ENCODE assay signal across 1 cellular context in genomic region chr2:74178211-74179062, GRCh38.
TF ChIP-seq lines count a peak whose summit lies in the region.

MOB1A (minus strand) TSS chr2:74178879; CDS start chr2:74178674, 205 bp downstream.

TF ChIP-seq in A549, 52 proteins besides CTCF, POLR2A, EP300 and RAD21 (continued from another document):
- TF ChIP-seq JUN (IDR thresholded peaks at IDR 0.05) (peak; percentile 92 to 94), BCL3 (IDR thresholded peaks at IDR 0.05) (peak; percentile 94), E2F6 (IDR thresholded peaks at IDR 0.05; ENCODE audit: borderline replicate concordance, low read depth) (peak; percentile 12; the same call in 1 of the 2 replicates), HOXB5 (CRISPR knock-in tag; IDR thresholded peaks at IDR 0.05) (no peak), GATA3 (IDR thresholded peaks at IDR 0.05; ENCODE audit: borderline replicate concordance) (peak; percentile 56; the same call in 1 of the 2 replicates), HDAC2 (IDR thresholded peaks at IDR 0.05) (no peak)
